ENCODE assay signal across 34 cellular contexts in genomic region chr3:117255736-117256135, GRCh38.
"Had no signal": no experiment of that assay in that cellular context is flagged by ENCODE, and none has a peak within 500 bp of the region (broad histone marks: within the 10 kb centered on the region; RNA-seq: fewer than 3 reads in every experiment).

No MANE protein-coding gene starts in this region.

- DNase-seq: activated effector memory CD4-positive, alpha-beta T cell treated with anti-CD3 and anti-CD28 coated beads, Interleukin-2, amount 50 U/mL, for 16 hours; activated effector memory CD4-positive, alpha-beta T cell treated with Interleukin-2 at 50 U/mL for 16 hours; activated gamma-delta T cell; activated gamma-delta T cell treated with Interleukin-2 at 50 U/mL for 16 hours; activated naive CD4-positive, alpha-beta T cell; activated naive CD4-positive, alpha-beta T cell treated with anti-CD3 and anti-CD28 coated beads for 36 hours; activated naive CD4-positive, alpha-beta T cell treated with anti-CD3 and anti-CD28 coated beads, Interleukin-2, amount 10 ng/mL, durations not matched to agents 7 days and 5 days; activated naive CD4-positive, alpha-beta T cell treated with anti-CD3 and anti-CD28 coated beads, Interleukin-2, amount 50 U/mL, for 16 hours; activated naive CD4-positive, alpha-beta T cell treated with Interleukin-2 at 50 U/mL for 16 hours; activated naive CD8-positive, alpha-beta T cell treated with anti-CD3 and anti-CD28 coated beads for 36 hours; activated naive CD8-positive, alpha-beta T cell treated with anti-CD3 and anti-CD28 coated beads, Interleukin-2, amount 10 ng/mL, durations not matched to agents 7 days and 5 days; activated naive CD8-positive, alpha-beta T cell treated with anti-CD3 and anti-CD28 coated beads, Interleukin-2, amount 50 U/mL, for 24 hours; activated T-cell treated with anti-CD3 and anti-CD28 coated beads, Interleukin-2, amount 50 U/mL, for 1 hour; activated T-cell treated with anti-CD3 and anti-CD28 coated beads, Interleukin-2, amount 50 U/mL, for 24 hours; activated T-cell treated with anti-CD3 and anti-CD28 coated beads, Interleukin-2, amount 50 U/mL, for 4 hours; activated T-cell treated with anti-CD3 and anti-CD28 coated beads, Interleukin-2, amount 50 U/mL, for 48 hours; activated T-cell treated with anti-CD3 and anti-CD28 coated beads, Interleukin-2, amount 50 U/mL, for 72 hours; adrenal gland; amniotic stem cell; amygdala; anterior cingulate cortex; aorta; body of pancreas; brain microvascular endothelial cell; caudate nucleus; central memory CD4-positive, alpha-beta T cell; cerebellar nuclear complex had no signal

- H3K27ac ChIP-seq: adrenal gland, ascending aorta, body of pancreas, brain microvascular endothelial cell, breast epithelium, cardiac muscle cell had no signal

- H3K4me3 ChIP-seq: adrenal gland, ascending aorta, body of pancreas, breast epithelium, cardiac muscle cell had no signal

- H3K36me3 ChIP-seq: adrenal gland, ascending aorta, brain microvascular endothelial cell, breast epithelium, cardiac muscle cell had no signal

- H3K27me3 ChIP-seq: adrenal gland, ascending aorta, body of pancreas, brain microvascular endothelial cell, breast epithelium, cardiac muscle cell had no signal

- ATAC-seq: activated naive CD4-positive, alpha-beta T cell treated with anti-CD3 and anti-CD28 coated beads, Interleukin-2, amount 50 U/mL, for 72 hours; activated naive CD8-positive, alpha-beta T cell treated with anti-CD3 and anti-CD28 coated beads, Interleukin-2, amount 50 U/mL, for 24 hours; activated T-cell treated with anti-CD3 and anti-CD28 coated beads, Interleukin-2, amount 50 U/mL, for 4 hours; activated T-cell treated with anti-CD3 and anti-CD28 coated beads, Interleukin-2, amount 50 U/mL, for 72 hours; activated T-helper 17 cell treated with anti-CD3 and anti-CD28 coated beads, Interleukin-2, amount 50 U/mL, for 72 hours; body of pancreas had no signal

- H3K4me1 ChIP-seq: adrenal gland, ascending aorta, breast epithelium had no signal

- H3K9me3 ChIP-seq: adrenal gland, ascending aorta, body of pancreas, breast epithelium had no signal

- FAIRE-seq: astrocyte, bronchial epithelial cell had no signal
